16 cellular contexts compared by ENCODE assay signal in genomic region chr1:57796609-57797008, GRCh38.
DNase-seq lines count a peak whose midpoint lies in the region; ATAC-seq and TF ChIP-seq lines count a peak whose summit lies in the region.
"Had no signal": no experiment of that assay in that cellular context is flagged by ENCODE, and none has a peak within 500 bp of the region (broad histone marks: within the 10 kb centered on the region; RNA-seq: fewer than 3 reads in every experiment).

No MANE protein-coding gene starts in this region.

- H3K4me3 ChIP-seq in astrocyte of the cerebellum (ENCODE audit: low read depth, low read length) (no peak overlapping the region), esophagus squamous epithelium (no peak overlapping the region)
- H3K4me3 ChIP-seq: gastroesophageal sphincter, PC-9 had no signal

- WGBS in esophagus squamous epithelium, 2 donors, result 58 to 63% methylated on average over 2 of the region's 2 CpGs

- H3K9me3 ChIP-seq in esophagus squamous epithelium, result no peaks in the 10 kb centered on the region
- H3K9me3 ChIP-seq: Caco-2, gastroesophageal sphincter had no signal

- H3K27ac ChIP-seq in esophagus squamous epithelium, result no peak overlapping the region
- H3K27ac ChIP-seq: gastroesophageal sphincter, PC-9 had no signal

- intact Hi-C loops in esophagus squamous epithelium (cut with DNase I), result no loop called here

- DNase-seq in DMS53 (lab: John Stamatoyannopoulos, UW) (peak; percentile 86), HuH-7 (ENCODE audit: low spot score) (peak; percentile 2), astrocyte of the cerebellum (ENCODE audit: low read depth) (peak; percentile 5), iris pigment epithelial cell (ENCODE audit: low read depth) (peak; percentile 6), T-helper 2 cell (no peak), SHP77 treated with DMSO at 0.1 percent for 48 hours (lab: John Stamatoyannopoulos, UW) (no peak), esophagus squamous epithelium (lab: John Stamatoyannopoulos, UW) (no peak)
- DNase-seq: activated CD4-positive, alpha-beta T cell treated with anti-CD3 and anti-CD28 coated beads for 48 hours; Caco-2; NCI-H1105 treated with DMSO at 0.1 percent for 48 hours; NCI-H510A treated with DMSO at 0.1 percent for 48 hours; PC-9; posterior cingulate gyrus; substantia nigra had no signal

- H3K36me3 ChIP-seq in esophagus squamous epithelium, result no peaks in the 10 kb centered on the region
- H3K36me3 ChIP-seq: gastroesophageal sphincter had no signal

- TF ChIP-seq POLR2A in esophagus squamous epithelium (IDR thresholded peaks at IDR 0.05), result no peak

- TF ChIP-seq CTCF in astrocyte of the cerebellum (IDR thresholded peaks at IDR 0.05; ENCODE audit: low read depth, low read length, missing control alignments) (no peak), esophagus squamous epithelium (IDR thresholded peaks at IDR 0.05) (no peak)

- no peaks in the 10 kb centered on the region for H3K4me1 ChIP-seq in esophagus squamous epithelium
- H3K4me1 ChIP-seq: Caco-2, gastroesophageal sphincter had no signal

- in situ Hi-C loops in astrocyte of the cerebellum (cut with HindIII; ENCODE audit: low sequenced_read_pairs), result no loop called here

- no peak for ATAC-seq in GM21390 (IDR thresholded peaks at IDR 0.05; ENCODE audit: unreplicated experiment)
- ATAC-seq: gastroesophageal sphincter had no signal

- no peaks in the 10 kb centered on the region for H3K27me3 ChIP-seq in esophagus squamous epithelium
- H3K27me3 ChIP-seq: gastroesophageal sphincter had no signal

Comparison
In these comparisons a context has a peak if more than half of its experiments do, and no peak if none do; other contexts are left out.
1. DNase-seq: peak in DMS53 (single experiment), HuH-7 (single experiment), astrocyte of the cerebellum (single experiment) and iris pigment epithelial cell (single experiment); none in T-helper 2 cell (0 of 5), SHP77 treated with DMSO at 0.1 percent for 48 hours (single experiment) and esophagus squamous epithelium (single experiment).